In genomic region chr3:105997466-105997799, GRCh38 we compare ENCODE assay signal across 27 cellular contexts.
DNase-seq lines count a peak whose midpoint lies in the region; ATAC-seq and TF ChIP-seq lines count a peak whose summit lies in the region.
"Had no signal": no experiment of that assay in that cellular context is flagged by ENCODE, and none has a peak within 500 bp of the region (broad histone marks: within the 10 kb centered on the region; RNA-seq: fewer than 3 reads in every experiment).

No MANE protein-coding gene starts in this region.

- H3K79me2 ChIP-seq in DND-41 (ENCODE audit: insufficient read depth, low read length), result no peaks in the 10 kb centered on the region

- no peaks in the 10 kb centered on the region for H3K4me1 Mint-ChIP-seq in type B pancreatic cell (ENCODE audit: unreplicated experiment)
- H3K4me1 Mint-ChIP-seq: stimulated activated memory B cell treated with anti-CD40 and anti-IgM and Interleukin-4, amounts not matched to agents 10 μg/mL and 1 μg/mL and 100 μg/mL, for 72 hours had no signal

- H3K4me2 ChIP-seq in DND-41 (ENCODE audit: insufficient read depth, low read length), result no peak overlapping the region
- H3K4me2 ChIP-seq in skeletal muscle satellite cell (ENCODE audit: low read length), result peak overlapping the region; percentile 76

- H2AFZ ChIP-seq in DND-41 (ENCODE audit: low read depth, low read length), result no peak overlapping the region

- no peak overlapping the region for H3K9ac ChIP-seq in DND-41 (ENCODE audit: low read depth, low read length)
- no peak overlapping the region for H3K9ac ChIP-seq in skeletal muscle satellite cell (ENCODE audit: low read depth, low read length)

- in situ Hi-C loops in SK-MEL-5 (cut with HindIII; ENCODE audit: low pct_unique_long_range_greater_than_20kb, low sequenced_read_pairs), result no loop called here

- H3K4me3 Mint-ChIP-seq in type B pancreatic cell, result no peak overlapping the region
- H3K4me3 Mint-ChIP-seq: activated naive CD8-positive, alpha-beta T cell; CD4-positive, CD25-positive, alpha-beta regulatory T cell; endodermal cell; stimulated activated memory B cell treated with anti-CD40 and anti-IgM and Interleukin-4, amounts not matched to agents 10 μg/mL and 1 μg/mL and 100 μg/mL, for 72 hours had no signal

- peaks cover 22% of the 10 kb centered on the region for H3K9me3 Mint-ChIP-seq in type B pancreatic cell

- H3K9me3 ChIP-seq in DND-41 (ENCODE audit: insufficient read depth, low read length, severe bottlenecking) (peaks cover 2% of the 10 kb centered on the region), right atrium auricular region (peaks cover 0 to 31% of the 10 kb centered on the region in 2 donors), skeletal muscle satellite cell (replicated peaks; ENCODE audit: low read length) (no peaks in the 10 kb centered on the region)
- H3K9me3 ChIP-seq: gastrocnemius medialis, testis had no signal

- H3K27me3 Mint-ChIP-seq in type B pancreatic cell, result no peaks in the 10 kb centered on the region
- H3K27me3 Mint-ChIP-seq: activated naive CD8-positive, alpha-beta T cell; CD4-positive, CD25-positive, alpha-beta regulatory T cell; stimulated activated memory B cell treated with anti-CD40 and anti-IgM and Interleukin-4, amounts not matched to agents 10 μg/mL and 1 μg/mL and 100 μg/mL, for 72 hours had no signal

- H3K27ac ChIP-seq in DND-41 (ENCODE audit: low read length) (no peak overlapping the region), right atrium auricular region (peak overlapping the region; percentile 58 to 78)
- H3K27ac ChIP-seq: gastrocnemius medialis, testis had no signal

- no peak overlapping the region for H3K27ac Mint-ChIP-seq in type B pancreatic cell
- H3K27ac Mint-ChIP-seq: activated naive CD8-positive, alpha-beta T cell; activated T-helper 2 cell treated with anti-CD3 and anti-CD28 coated beads, Interferon-gamma antibody, Interleukin-2, Interleukin-4, amounts not matched to agents 10 μg/mL and 5 μg/mL and 100 μg/mL, durations not matched to agents 14 hours and 24 hours and 36 hours; CD4-positive, CD25-positive, alpha-beta regulatory T cell; endodermal cell; stimulated activated memory B cell treated with anti-CD40 and anti-IgM and Interleukin-4, amounts not matched to agents 10 μg/mL and 1 μg/mL and 100 μg/mL, for 72 hours had no signal

- H3K36me3 ChIP-seq in DND-41 (ENCODE audit: insufficient read depth, low read length) (no peaks in the 10 kb centered on the region), right atrium auricular region (no peaks in the 10 kb centered on the region), skeletal muscle satellite cell (ENCODE audit: insufficient read depth, low read length) (no peaks in the 10 kb centered on the region)
- H3K36me3 ChIP-seq: esophagus squamous epithelium, gastrocnemius medialis had no signal

- H3K4me3 ChIP-seq in DND-41 (ENCODE audit: low read depth in 1 of 2, low read length in 2 of 2) (no peak overlapping the region), right atrium auricular region (no peak overlapping the region), skeletal muscle satellite cell (ENCODE audit: low read length) (no peak overlapping the region)
- H3K4me3 ChIP-seq: esophagus squamous epithelium, gastrocnemius medialis, lung, testis had no signal

- TF ChIP-seq CTCF in DND-41 (IDR thresholded peaks at IDR 0.05; ENCODE audit: borderline replicate concordance, extremely low read depth, low read length, poor library complexity, severe bottlenecking), result no peak
- no peak for TF ChIP-seq CTCF in right atrium auricular region (IDR thresholded peaks at IDR 0.05)
- no peak for TF ChIP-seq CTCF in type B pancreatic cell (conservative IDR thresholded peaks at IDR 0.05)

- ATAC-seq in DND-41 (ENCODE audit: insufficient read depth, low read depth), result peak; percentile 50; the same call in 2 of the 3 replicates
- ATAC-seq: stimulated activated memory B cell treated with anti-CD40 and anti-IgM and Interleukin-4, amounts not matched to agents 10 μg/mL and 1 μg/mL and 100 μg/mL, for 72 hours had no signal

- H4K20me1 ChIP-seq in DND-41 (ENCODE audit: insufficient read depth, low read length), result no peaks in the 10 kb centered on the region

- H3K27me3 ChIP-seq in DND-41 (ENCODE audit: insufficient read depth, low read length, poor library complexity) (no peaks in the 10 kb centered on the region), right atrium auricular region (no peaks in the 10 kb centered on the region), skeletal muscle satellite cell (ENCODE audit: control insufficient read depth, insufficient read depth, low read length) (no peaks in the 10 kb centered on the region)
- H3K27me3 ChIP-seq: esophagus squamous epithelium, gastrocnemius medialis, testis had no signal

- H3K4me1 ChIP-seq in DND-41 (ENCODE audit: insufficient read depth, low read length) (no peaks in the 10 kb centered on the region), right atrium auricular region (no peaks in the 10 kb centered on the region), skeletal muscle satellite cell (ENCODE audit: control insufficient read depth, insufficient read depth, low read length) (peaks cover 15% of the 10 kb centered on the region)
- H3K4me1 ChIP-seq: gastrocnemius medialis, testis had no signal

- no peaks in the 10 kb centered on the region for H3K36me3 Mint-ChIP-seq in type B pancreatic cell
- H3K36me3 Mint-ChIP-seq: CD4-positive, CD25-positive, alpha-beta regulatory T cell had no signal

- DNase-seq in DND-41, result no peak
- peak; percentile 17 for DNase-seq in SK-MEL-5 (ENCODE audit: low read depth, low spot score)
- DNase-seq in right atrium auricular region (ENCODE audit: low spot score), result no peak
- no peak for DNase-seq in ureter (ENCODE audit: low spot score)
- DNase-seq in type B pancreatic cell (ENCODE audit: extremely low spot score, unreplicated experiment), result no peak
- DNase-seq in stimulated activated CD4-positive, alpha-beta T cell treated with anti-CD3 and anti-CD28 coated beads, Interleukin-1b, Interleukin-23, amount 100 ng/mL, for 48 hours, result no peak
- DNase-seq in NCI-H1436 treated with DMSO at 0.1 percent for 48 hours (lab: John Stamatoyannopoulos, UW), result no peak
- DNase-seq: activated CD4-positive, alpha-beta T cell treated with anti-CD3 and anti-CD28 coated beads, Interleukin-2, amount 50 U/mL, for 4 hours; activated CD4-positive, CD25-positive, alpha-beta regulatory T cell; activated CD8-positive, alpha-beta memory T cell treated with anti-CD3 and anti-CD28 coated beads, Interleukin-2, amount 50 U/mL, for 48 hours; CD4-positive, CD25-positive, alpha-beta regulatory T cell; DMS 273 treated with DMSO at 0.1 percent for 48 hours; endodermal cell; esophagus squamous epithelium; NCI-H1092 treated with DMSO at 0.1 percent for 48 hours; NCI-H2029 treated with DMSO at 0.1 percent for 48 hours; NCI-H446; NCI-H82; SHP77; stimulated activated CD4-positive, alpha-beta T cell treated with anti-CD3 and anti-CD28 coated beads, Interleukin-2, amount 100 ng/mL, for 48 hours; testis had no signal
